In genomic region chr4:152045781-152046571, GRCh38 we compare ENCODE assay signal across 8 cellular contexts.
A peak's percentile ranks its signal among the peaks of the same experiment; 100 is the strongest.
DNase-seq lines count a peak whose midpoint lies in the region; ATAC-seq and TF ChIP-seq lines count a peak whose summit lies in the region.

No MANE protein-coding gene starts in this region.

- H3K36me3 ChIP-seq in HUES48 (ENCODE audit: control insufficient read depth, insufficient read depth, low read length), result no peaks in the 10 kb centered on the region
- H3K36me3 ChIP-seq in breast epithelium, result no peaks in the 10 kb centered on the region
- H3K36me3 ChIP-seq in lung (ENCODE audit: control insufficient read depth in 2 of 2, insufficient read depth in 2 of 2, low read length in 2 of 2), result no peaks in the 10 kb centered on the region

- H3K9me3 ChIP-seq in HUES48 (ENCODE audit: control insufficient read depth, insufficient read depth, low read length) (no peaks in the 10 kb centered on the region), breast epithelium (no peaks in the 10 kb centered on the region), lung (ENCODE audit: control insufficient read depth in 2 of 2, insufficient read depth in 1 of 2, low read length in 1 of 2) (peaks cover 0 to 2% of the 10 kb centered on the region in 2 donors)

- no peak for TF ChIP-seq POLR2A in breast epithelium (IDR thresholded peaks at IDR 0.05)

- DNase-seq in 8988T, result peak; percentile 38
- no peak for DNase-seq in breast epithelium (ENCODE audit: low spot score in 2 of 2)
- peak; percentile 75 for DNase-seq in lung (ENCODE audit: low spot score)
- DNase-seq in T-helper 1 cell, result no peak
- no peak for DNase-seq in activated effector memory CD4-positive, alpha-beta T cell treated with Interleukin-2 at 50 U/mL for 16 hours

- peak overlapping the region; percentile 42 for H3K27ac ChIP-seq in HUES48 (ENCODE audit: low read depth, low read length)
- no peak overlapping the region for H3K27ac ChIP-seq in breast epithelium
- peak overlapping the region in 1 of 2 donors; percentile 37 for H3K27ac ChIP-seq in lung (ENCODE audit: low read depth in 1 of 2, low read length in 1 of 2)

- WGBS in lung, 2 donors, result 15 to 26% methylated on average over 37 of the region's 37 CpGs

- H3K4me3 ChIP-seq in HUES48 (ENCODE audit: low read depth, low read length), result peak overlapping the region; percentile 61
- H3K4me3 ChIP-seq in breast epithelium, result peak overlapping the region in 2 of 3 donors; percentile 30 to 48
- no peak overlapping the region for H3K4me3 ChIP-seq in lung

- ATAC-seq in GM18511 (IDR thresholded peaks at IDR 0.05; ENCODE audit: unreplicated experiment) (peak; percentile 66), lung (ENCODE audit: insufficient read depth, low FRiP score) (peak; percentile 75), HG03521 (IDR thresholded peaks at IDR 0.05; ENCODE audit: unreplicated experiment) (no peak)

- TF ChIP-seq CTCF in breast epithelium (IDR thresholded peaks at IDR 0.05) (peak in 2 of 3 donors; percentile 9 to 12), lung (IDR thresholded peaks at IDR 0.05; ENCODE audit: control extremely low read depth, extremely low read depth) (peak; percentile 11)

- intact Hi-C loops in breast epithelium (cut with DNase I; ENCODE audit: low total_unique reads), result no loop called here

- H3K9ac ChIP-seq in HUES48 (ENCODE audit: low read depth, low read length), result peak overlapping the region; percentile 57

- H3K27me3 ChIP-seq in HUES48 (ENCODE audit: control insufficient read depth, insufficient read depth, low read length) (peaks cover 6% of the 10 kb centered on the region; the same call in 1 of the 2 replicates), breast epithelium (no peaks in the 10 kb centered on the region), lung (ENCODE audit: control insufficient read depth, insufficient read depth) (no peaks in the 10 kb centered on the region)

- peaks cover 15% of the 10 kb centered on the region for H3K4me1 ChIP-seq in HUES48 (ENCODE audit: control insufficient read depth, insufficient read depth, low read length)
- H3K4me1 ChIP-seq in breast epithelium, result no peaks in the 10 kb centered on the region
- peaks cover 0 to 3% of the 10 kb centered on the region in 2 donors for H3K4me1 ChIP-seq in lung (ENCODE audit: control insufficient read depth in 2 of 2, insufficient read depth in 2 of 2, low read length in 2 of 2)

Comparison
In these comparisons a context has a peak if more than half of its experiments do, and no peak if none do; other contexts are left out.
1. DNase-seq: peak in 8988T (single experiment) and lung (single experiment); none in breast epithelium (0 of 2), T-helper 1 cell (0 of 5) and activated effector memory CD4-positive, alpha-beta T cell treated with Interleukin-2 at 50 U/mL for 16 hours (single experiment).